In the genomic region with DNA sequence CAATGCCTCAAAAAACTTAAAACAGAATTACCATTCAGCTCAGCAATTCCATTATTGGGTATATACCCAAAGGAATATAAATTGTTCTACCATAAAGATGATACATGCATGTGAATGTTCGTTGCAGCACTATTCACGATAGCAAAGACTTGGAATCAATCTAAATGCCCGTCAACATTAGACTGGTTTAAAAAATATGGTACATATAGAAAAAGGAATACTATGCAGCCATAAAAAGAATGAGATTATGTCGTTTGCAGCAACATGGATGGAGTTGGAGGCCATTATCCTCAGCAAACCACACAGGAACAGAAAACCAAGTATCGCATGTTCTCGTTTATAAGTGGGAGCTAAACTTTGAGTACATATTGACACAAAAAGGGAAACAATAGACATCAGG, we compare ENCODE assay signal across 21 cellular contexts. TPM values are rescaled to one million over a fixed set of nuclear protein-coding genes. Genes with fewer than 3 reads are reported as not detected.
A peak's percentile ranks its signal among the peaks of the same experiment; 100 is the strongest.
DNase-seq lines count a peak whose midpoint lies in the region; ATAC-seq, FAIRE-seq and TF ChIP-seq lines count a peak whose summit lies in the region.
"Had no signal": no experiment of that assay in that cellular context is flagged by ENCODE, and none has a peak within 500 bp of the region (broad histone marks: within the 10 kb centered on the region; RNA-seq: fewer than 3 reads in every experiment).

No MANE protein-coding gene starts in this region.

- H4K20me1 ChIP-seq in H1 (replicated peaks in 1 of 2; ENCODE audit: control insufficient read depth in 1 of 2, insufficient read depth in 2 of 2, low read length in 2 of 2) = no peaks in the 10 kb centered on the region
- H4K20me1 ChIP-seq: BLaER1 treated with 17β-estradiol and CSF1 and Interleukin-3, amounts not matched to agents 10 nM and 100 nM had no signal

- peaks cover 5% of the 10 kb centered on the region for H3K27me3 Mint-ChIP-seq in activated CD8-positive, alpha-beta T cell treated with anti-CD3 and anti-CD28 coated beads, Interleukin-2, amount 10 ng/mL, durations not matched to agents 7 days and 5 days (ENCODE audit: low read depth)
- H3K27me3 Mint-ChIP-seq: CD4-positive, alpha-beta T cell had no signal

- no peaks in the 10 kb centered on the region for H3K79me1 ChIP-seq in H1 (ENCODE audit: low read depth, low read length)

- H3K36me3 Mint-ChIP-seq in activated CD8-positive, alpha-beta T cell treated with anti-CD3 and anti-CD28 coated beads, Interleukin-2, amount 10 ng/mL, durations not matched to agents 7 days and 5 days (ENCODE audit: low read depth) = no peaks in the 10 kb centered on the region
- H3K36me3 Mint-ChIP-seq: CD8-positive, alpha-beta T cell had no signal

- H3K27ac ChIP-seq in HEK293 (ENCODE audit: extremely low read depth, low read depth, low read length) = no peak overlapping the region
- no peak overlapping the region for H3K27ac ChIP-seq in H1 (ENCODE audit: low read depth, low read length)
- H3K27ac ChIP-seq: 22Rv1; A549; BLaER1 treated with 17β-estradiol and CSF1 and Interleukin-3, amounts not matched to agents 10 nM and 100 nM; C4-2B had no signal

- no peak overlapping the region for H2AK5ac ChIP-seq in H1 (ENCODE audit: low read depth, low read length)

- no peak overlapping the region for H3K27ac Mint-ChIP-seq in activated CD8-positive, alpha-beta T cell treated with anti-CD3 and anti-CD28 coated beads, Interleukin-2, amount 10 ng/mL, durations not matched to agents 7 days and 5 days
- H3K27ac Mint-ChIP-seq: B cell; CD4-positive, alpha-beta T cell; CD8-positive, alpha-beta T cell had no signal

- no peak overlapping the region for H3K18ac ChIP-seq in H1 (ENCODE audit: extremely low read depth, low read length)

- no peak overlapping the region for H2BK12ac ChIP-seq in H1 (ENCODE audit: low read depth, low read length)

- H3K4me3 Mint-ChIP-seq in activated CD8-positive, alpha-beta T cell treated with anti-CD3 and anti-CD28 coated beads, Interleukin-2, amount 10 ng/mL, durations not matched to agents 7 days and 5 days = no peak overlapping the region
- H3K4me3 Mint-ChIP-seq: B cell; CD4-positive, alpha-beta T cell; CD8-positive, alpha-beta T cell had no signal

- no peak for TF ChIP-seq POLR2A in H1 (IDR thresholded peaks at IDR 0.05; ENCODE audit: control extremely low read depth in 1 of 2, low read depth in 2 of 2, low read length in 2 of 2)

- TF ChIP-seq RAD21 in H1 (IDR thresholded peaks at IDR 0.05 in 1 of 2, conservative IDR thresholded peaks at IDR 0.05 in 1 of 2; ENCODE audit: low read depth in 2 of 2, low read length in 2 of 2) = no peak

- CTCF ChIA-PET in HEK293 (lab: Yijun Ruan, JAX) (interaction anchor here (0.9 kb wide), 1 partner anchor 13 kb away, joined by 3 read pairs; no protein-coding TSS in a partner anchor), H1 (lab: Charles Lee; ENCODE audit: partially characterized antibody) (interaction anchor here (0.8 to 1.8 kb wide), 3 partner anchors 11 to 106 kb away, joined by 3 to 5 read pairs (median 3); no protein-coding TSS in a partner anchor)
- CTCF ChIA-PET in activated CD8-positive, alpha-beta T cell treated with anti-CD3 and anti-CD28 coated beads, Interleukin-2, amount 10 ng/mL, durations not matched to agents 7 days and 5 days (lab: Charles Lee) = interaction anchor here (1.1 kb wide), 1 partner anchor 13 kb away, joined by 3 read pairs; no protein-coding TSS in a partner anchor

- POLR2A ChIA-PET in HEK293 (lab: Yijun Ruan, JAX) = no interaction called here
- POLR2A ChIA-PET in H1 (lab: Charles Lee; ENCODE audit: partially characterized antibody) = interaction anchor here (1.8 kb wide), 1 partner anchor 11 kb away, joined by 4 read pairs; a partner anchor contains a TSS
- POLR2A ChIA-PET in activated CD8-positive, alpha-beta T cell treated with anti-CD3 and anti-CD28 coated beads, Interleukin-2, amount 10 ng/mL, durations not matched to agents 7 days and 5 days (lab: Charles Lee) = no interaction called here

- no peak overlapping the region for H2AFZ ChIP-seq in H1 (ENCODE audit: low read length)

- TF ChIP-seq EP300 in H1 (IDR thresholded peaks at IDR 0.05; ENCODE audit: borderline replicate concordance in 1 of 2, low read depth in 2 of 2, low read length in 2 of 2) = no peak

- no peak overlapping the region for H3K23ac ChIP-seq in H1 (ENCODE audit: insufficient read length)

- no peak overlapping the region for H2BK120ac ChIP-seq in H1 (replicated peaks; ENCODE audit: low read depth, low read length)

- H3K4ac ChIP-seq in H1 (replicated peaks; ENCODE audit: insufficient read length, low read depth, low read length) = no peak overlapping the region

- no peak overlapping the region for H4K91ac ChIP-seq in H1 (replicated peaks; ENCODE audit: insufficient read length, low read length)

- no peak overlapping the region for H4K8ac ChIP-seq in H1 (ENCODE audit: extremely low read depth, insufficient read depth, low read length)

- no peak overlapping the region for H3K9ac ChIP-seq in H1 (replicated peaks in 1 of 4; ENCODE audit: extremely low read depth in 1 of 4, low read depth in 3 of 4, low read length in 3 of 4)
- H3K9ac ChIP-seq: BLaER1 treated with 17β-estradiol and CSF1 and Interleukin-3, amounts not matched to agents 10 nM and 100 nM had no signal

- H2BK5ac ChIP-seq in H1 (ENCODE audit: low read depth, low read length) = no peak overlapping the region

- no peak overlapping the region for H4K5ac ChIP-seq in H1 (ENCODE audit: insufficient read length, low read depth, low read length)

- H3K36me3 ChIP-seq in HEK293 (ENCODE audit: control insufficient read depth in 2 of 2, insufficient read depth in 1 of 2, low read length in 2 of 2) (no peaks in the 10 kb centered on the region), H1 (ENCODE audit: control insufficient read depth in 2 of 4, insufficient read depth in 4 of 4, low read length in 3 of 4) (peaks cover 0 to 4% (median 0%) of the 10 kb centered on the region in 4 experiments; a peak in 1 of 8 replicates)
- H3K36me3 ChIP-seq: BLaER1 treated with 17β-estradiol and CSF1 and Interleukin-3, amounts not matched to agents 10 nM and 100 nM had no signal

- no peak overlapping the region for H3K56ac ChIP-seq in H1 (replicated peaks; ENCODE audit: insufficient read length, low read depth, low read length)

- no peak overlapping the region for H3K14ac ChIP-seq in H1 (ENCODE audit: insufficient read length)

- H3K9me3 Mint-ChIP-seq in activated CD8-positive, alpha-beta T cell treated with anti-CD3 and anti-CD28 coated beads, Interleukin-2, amount 10 ng/mL, durations not matched to agents 7 days and 5 days (ENCODE audit: insufficient read depth) = peaks cover 4% of the 10 kb centered on the region
- H3K9me3 Mint-ChIP-seq: CD8-positive, alpha-beta T cell had no signal

- no peaks in the 10 kb centered on the region for H3K27me3 ChIP-seq in H1 (replicated peaks in 1 of 4; ENCODE audit: control insufficient read depth in 3 of 4, extremely low read depth in 1 of 4, insufficient read depth in 3 of 4, low read length in 3 of 4)
- H3K27me3 ChIP-seq: BLaER1 treated with 17β-estradiol and CSF1 and Interleukin-3, amounts not matched to agents 10 nM and 100 nM had no signal

- H3K4me2 ChIP-seq in H1 (ENCODE audit: insufficient read depth in 1 of 2, low read depth in 2 of 2, low read length in 2 of 2) = no peak overlapping the region
- H3K4me2 ChIP-seq: A549; BLaER1 treated with 17β-estradiol and CSF1 and Interleukin-3, amounts not matched to agents 10 nM and 100 nM had no signal

- no peak for ATAC-seq in activated CD8-positive, alpha-beta T cell treated with anti-CD3 and anti-CD28 coated beads, Interleukin-2, amount 10 ng/mL, durations not matched to agents 7 days and 5 days
- ATAC-seq: A549; CD8-positive, alpha-beta T cell; GM12878 had no signal

- no peak overlapping the region for H3K4me3 ChIP-seq in HEK293 (ENCODE audit: low read depth, low read length)
- no peak overlapping the region for H3K4me3 ChIP-seq in H1 (ENCODE audit: extremely low read depth in 1 of 4, insufficient read depth in 2 of 4, low read depth in 3 of 4, low read length in 4 of 4)
- H3K4me3 ChIP-seq: A549; BLaER1 treated with 17β-estradiol and CSF1 and Interleukin-3, amounts not matched to agents 10 nM and 100 nM; GM12878 had no signal

- TF ChIP-seq CTCF in HEK293 (tag by site-specific recombination; IDR thresholded peaks at IDR 0.05) (no peak), H1 (IDR thresholded peaks at IDR 0.05; ENCODE audit: control extremely low read depth in 1 of 3, insufficient read depth in 1 of 3, low read depth in 1 of 3, low read length in 3 of 3) (no peak)

- H3K4me1 Mint-ChIP-seq in activated CD8-positive, alpha-beta T cell treated with anti-CD3 and anti-CD28 coated beads, Interleukin-2, amount 10 ng/mL, durations not matched to agents 7 days and 5 days (ENCODE audit: low read depth) = no peaks in the 10 kb centered on the region
- H3K4me1 Mint-ChIP-seq: B cell had no signal

- 93% methylated on average over 6 of the region's 6 CpGs; no CpG with 5 or more reads in 1 of the 2 experiments for WGBS in H1 (ENCODE audit: extremely low coverage in 1 of 2, insufficient coverage in 1 of 2, insufficient read length in 1 of 2, insufficient replicate concordance in 2 of 2, low coverage in 1 of 2, low lambda C conversion rate in 2 of 2, missing lambda C conversion rate in 1 of 2), 2 experiments

- H3K4me1 ChIP-seq in HEK293 (ENCODE audit: control insufficient read depth, insufficient read depth, low read length) (no peaks in the 10 kb centered on the region), H1 (replicated peaks in 1 of 4; ENCODE audit: control insufficient read depth in 3 of 4, insufficient read depth in 4 of 4, low read length in 3 of 4) (peaks cover 0 to 7% (median 0%) of the 10 kb centered on the region in 4 experiments; a peak in 1 of 7 replicates)
- H3K4me1 ChIP-seq: A549, Caco-2 had no signal

- H3K9me3 ChIP-seq in HEK293 (ENCODE audit: control insufficient read depth, insufficient read depth, low read depth, low read length) = no peaks in the 10 kb centered on the region
- peaks cover 4 to 5% of the 10 kb centered on the region in 2 experiments; a peak in 3 of 4 replicates for H3K9me3 ChIP-seq in H1 (ENCODE audit: insufficient read depth in 2 of 2, low read depth in 1 of 2, low read length in 1 of 2)
- H3K9me3 ChIP-seq: A549, Caco-2 had no signal

- FAIRE-seq in H1 (lab: Jason Lieb, UNC) = no peak
- FAIRE-seq: A549, D721Med, GM12878, GM12892, GM18507 had no signal

- no peak overlapping the region for H2BK15ac ChIP-seq in H1 (ENCODE audit: low read length)

- no peak overlapping the region for H2BK20ac ChIP-seq in H1 (ENCODE audit: low read length)

- no peaks in the 10 kb centered on the region for H3K79me2 ChIP-seq in H1 (ENCODE audit: control insufficient read depth in 1 of 2, insufficient read depth in 2 of 2, low read length in 2 of 2)

- no peaks in the 10 kb centered on the region for H3K23me2 ChIP-seq in H1 (ENCODE audit: low read depth, low read length)

- DNase-seq in DMS53 (lab: John Stamatoyannopoulos, UW) = peak; percentile 14
- DNase-seq in DMS53 treated with DMSO at 0.1 percent for 48 hours (lab: John Stamatoyannopoulos, UW; ENCODE audit: unreplicated experiment) = no peak
- DNase-seq in H1 (ENCODE audit: low read depth in 1 of 2, low spot score in 2 of 2) = no peak
- DNase-seq in activated CD8-positive, alpha-beta T cell treated with anti-CD3 and anti-CD28 coated beads, Interleukin-2, amount 10 ng/mL, durations not matched to agents 7 days and 5 days = no peak
- DNase-seq: AML-193; Caco-2; Calu3; CD4-positive, alpha-beta T cell; CD8-positive, alpha-beta T cell; DMS79 treated with DMSO at 0.1 percent for 48 hours; GDM1 had no signal

RNA-seq across cellular contexts. Expression of a gene that starts 10.9 kb away (rescaled TPM):
- 4.2 and 4.5 TPM in 2 replicates for total RNA-seq in H1 (2021; fragmentation: NEBNext Ultra II Directional; extraction: Animal tissue kit (Norgen Biotek cat#: 25700))
- 0.36 and 0.50 TPM in 2 replicates for polyA plus RNA-seq in H1 (2011; rRNA removed)
- 0.78 TPM for polyA plus RNA-seq in H1 (2011; cell fraction: cytosol; rRNA removed)
- 1.3 TPM for polyA plus RNA-seq in H1 (2011; cell fraction: nucleus; rRNA removed)
- 1.0 to 2.4 TPM (median 1.2 TPM) in 4 replicates for polyA plus RNA-seq in H1 (2012, experiment 1 of 2)
- polyA plus RNA-seq in H1 (2012, experiment 2 of 2) = 0.05 TPM
- 2.4 TPM for polyA plus RNA-seq in H1 (2013, experiment 1 of 2)
- 2.7 TPM for polyA plus RNA-seq in H1 (2013, experiment 2 of 2)
- polyA minus RNA-seq in H1 (2011; rRNA and poly(A)+ RNA removed) = 2.3 and 3.1 TPM in 2 replicates
- polyA minus RNA-seq in H1 (2011; cell fraction: cytosol; rRNA and poly(A)+ RNA removed) = 1.1 TPM
- 3.8 TPM for polyA minus RNA-seq in H1 (2011; cell fraction: nucleus; rRNA and poly(A)+ RNA removed)
- under 1 TPM; 0.60 to 0.74 TPM for total RNA-seq in activated CD8-positive, alpha-beta T cell treated with anti-CD3 and anti-CD28 coated beads, Interleukin-2, amount 10 ng/mL, durations not matched to agents 7 days and 5 days

RNA-seq across cellular contexts. Expression of a gene that starts 41.9 kb away (rescaled TPM):
- 84.6 and 91.6 TPM in 2 replicates for total RNA-seq in H1 (2021; fragmentation: NEBNext Ultra II Directional; extraction: Animal tissue kit (Norgen Biotek cat#: 25700))
- polyA plus RNA-seq in H1 (2011; rRNA removed) = 28.9 and 44.1 TPM in 2 replicates
- 29.6 TPM for polyA plus RNA-seq in H1 (2011; cell fraction: cytosol; rRNA removed)
- 70.9 TPM for polyA plus RNA-seq in H1 (2011; cell fraction: nucleus; rRNA removed)
- 31.0 to 48.1 TPM (median 40.1 TPM) in 4 replicates for polyA plus RNA-seq in H1 (2012, experiment 1 of 2)
- 6.9 TPM for polyA plus RNA-seq in H1 (2012, experiment 2 of 2)
- 44.2 TPM for polyA plus RNA-seq in H1 (2013, experiment 1 of 2)
- 41.6 TPM for polyA plus RNA-seq in H1 (2013, experiment 2 of 2)
- 59.7 and 69.9 TPM in 2 replicates for polyA minus RNA-seq in H1 (2011; rRNA and poly(A)+ RNA removed)
- 31.6 TPM for polyA minus RNA-seq in H1 (2011; cell fraction: cytosol; rRNA and poly(A)+ RNA removed)
- 85.7 TPM for polyA minus RNA-seq in H1 (2011; cell fraction: nucleus; rRNA and poly(A)+ RNA removed)
- 10 to 100 TPM; 29.5 to 32.7 TPM for total RNA-seq in activated CD8-positive, alpha-beta T cell treated with anti-CD3 and anti-CD28 coated beads, Interleukin-2, amount 10 ng/mL, durations not matched to agents 7 days and 5 days
